In the genomic region with DNA sequence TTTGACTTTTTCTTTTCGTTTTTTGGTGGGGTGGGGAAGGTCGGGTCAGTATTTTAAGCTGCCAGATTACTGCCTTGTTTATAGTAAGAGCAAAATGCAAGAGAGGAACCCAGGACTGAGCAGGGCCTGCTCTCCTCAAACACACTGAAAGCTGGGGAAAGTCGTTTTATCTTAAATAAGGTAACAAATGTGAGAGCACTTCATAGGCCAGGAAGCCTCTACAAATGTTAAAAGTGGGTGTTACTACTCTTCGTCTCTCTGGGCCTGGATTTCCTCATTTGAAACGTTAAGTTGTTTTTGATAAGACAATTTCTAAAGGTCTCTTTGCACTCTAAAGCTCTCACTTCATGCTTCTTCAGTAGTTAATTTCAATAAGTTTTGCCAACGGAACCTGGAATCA, we compare ENCODE assay signal across 29 cellular contexts. TPM values are rescaled to one million over a fixed set of nuclear protein-coding genes. Genes with fewer than 3 reads are reported as not detected.
"Had no signal": no experiment of that assay in that cellular context is flagged by ENCODE, and none has a peak within 500 bp of the region (broad histone marks: within the 10 kb centered on the region; RNA-seq: fewer than 3 reads in every experiment).

No MANE protein-coding gene starts in this region.

- H3K27ac Mint-ChIP-seq: activated B cell treated with CpG ODN at 0.5 μM for 24 hours; activated naive CD8-positive, alpha-beta T cell; activated T-cell treated with anti-CD3 and anti-CD28 coated beads, Interleukin-2, amount 50 U/mL, for 72 hours; nephron; stimulated activated naive B cell treated with anti-CD40 and anti-IgM and Interleukin-4, amounts not matched to agents 10 μg/mL and 1 μg/mL and 100 μg/mL, for 72 hours; T-helper 1 cell treated with Interleukin-12 subunit alpha and Interleukin-12 subunit beta and Interleukin-4 antibody, amounts not matched to agents 30 μg/mL and 1 μg/mL, for 36 hours had no signal

- H3K27me3 ChIP-seq: adrenal gland, ascending aorta, brain microvascular endothelial cell, sigmoid colon, upper lobe of left lung had no signal

- H3K4me3 ChIP-seq: adrenal gland, ascending aorta, sigmoid colon, smooth muscle cell, thoracic aorta, upper lobe of left lung had no signal

- H3K9me3 ChIP-seq: adrenal gland, ascending aorta, sigmoid colon, thoracic aorta, upper lobe of left lung had no signal

- H3K4me2 ChIP-seq: smooth muscle cell had no signal

- H3K27me3 Mint-ChIP-seq: activated B cell treated with CpG ODN at 0.5 μM for 24 hours; activated naive CD8-positive, alpha-beta T cell; stimulated activated naive B cell treated with anti-CD40 and anti-IgM and Interleukin-4, amounts not matched to agents 10 μg/mL and 1 μg/mL and 100 μg/mL, for 72 hours had no signal

- H3K9me3 Mint-ChIP-seq: activated B cell treated with CpG ODN at 0.5 μM for 24 hours; nephron; stimulated activated naive B cell treated with anti-CD40 and anti-IgM and Interleukin-4, amounts not matched to agents 10 μg/mL and 1 μg/mL and 100 μg/mL, for 72 hours; T-helper 1 cell treated with Interleukin-12 subunit alpha and Interleukin-12 subunit beta and Interleukin-4 antibody, amounts not matched to agents 30 μg/mL and 1 μg/mL, for 36 hours had no signal

- H3K36me3 Mint-ChIP-seq: activated naive CD8-positive, alpha-beta T cell had no signal

- H3K4me3 Mint-ChIP-seq: activated B cell treated with CpG ODN at 0.5 μM for 24 hours; activated naive CD8-positive, alpha-beta T cell; activated T-cell treated with anti-CD3 and anti-CD28 coated beads, Interleukin-2, amount 50 U/mL, for 72 hours; nephron; stimulated activated naive B cell treated with anti-CD40 and anti-IgM and Interleukin-4, amounts not matched to agents 10 μg/mL and 1 μg/mL and 100 μg/mL, for 72 hours; T-helper 1 cell treated with Interleukin-12 subunit alpha and Interleukin-12 subunit beta and Interleukin-4 antibody, amounts not matched to agents 30 μg/mL and 1 μg/mL, for 36 hours had no signal

- DNase-seq: activated B cell treated with CpG ODN at 0.5 μM for 24 hours; activated CD4-positive, alpha-beta T cell treated with anti-CD3 and anti-CD28 coated beads for 4 hours; activated CD4-positive, alpha-beta T cell treated with anti-CD3 and anti-CD28 coated beads, Interleukin-2, amount 50 U/mL, for 48 hours; activated CD8-positive, alpha-beta memory T cell treated with anti-CD3 and anti-CD28 coated beads, Interleukin-2, amount 50 U/mL, for 48 hours; activated effector memory CD4-positive, alpha-beta T cell treated with anti-CD3 and anti-CD28 coated beads, Interleukin-2, amount 50 U/mL, for 16 hours; activated T-cell treated with anti-CD3 and anti-CD28 coated beads, Interleukin-2, amount 50 U/mL, for 72 hours; adrenal gland; brain microvascular endothelial cell; central memory CD4-positive, alpha-beta T cell; effector memory CD4-positive, alpha-beta T cell; foreskin melanocyte; kidney; midbrain; sigmoid colon; stimulated activated CD4-positive, alpha-beta T cell treated with anti-CD3 and anti-CD28 coated beads, Interleukin-15, amount 100 ng/mL, for 24 hours; stimulated activated CD8-positive, alpha-beta memory T cell treated with anti-CD3 and anti-CD28 coated beads, Interleukin-4, amount 100 ng/mL, for 48 hours; stimulated activated naive B cell treated with anti-CD40 and anti-IgM and Interleukin-4, amounts not matched to agents 10 μg/mL and 1 μg/mL and 100 μg/mL, for 72 hours; T1000; upper lobe of left lung had no signal

- H3K4me1 Mint-ChIP-seq: activated B cell treated with CpG ODN at 0.5 μM for 24 hours had no signal

- H3K27ac ChIP-seq: adrenal gland, ascending aorta, brain microvascular endothelial cell, sigmoid colon, thoracic aorta had no signal

- H3K4me1 ChIP-seq: ascending aorta had no signal

- H3K36me3 ChIP-seq: adrenal gland, ascending aorta, brain microvascular endothelial cell, sigmoid colon, thoracic aorta, upper lobe of left lung had no signal

- ATAC-seq: activated T-cell treated with anti-CD3 and anti-CD28 coated beads, Interleukin-2, amount 50 U/mL, for 72 hours; stimulated activated naive B cell treated with anti-CD40 and anti-IgM and Interleukin-4, amounts not matched to agents 10 μg/mL and 1 μg/mL and 100 μg/mL, for 72 hours had no signal

RNA-seq across cellular contexts. Expression of gene PLEKHG7, which starts 33.8 kb away (rescaled TPM):
- total RNA-seq: activated CD8-positive, alpha-beta memory T cell treated with anti-CD3 and anti-CD28 coated beads for 36 hours; activated T-cell treated with anti-CD3 and anti-CD28 coated beads, Interleukin-2, amount 50 U/mL, for 72 hours; adrenal gland; ascending aorta; dermis microvascular lymphatic vessel endothelial cell; lung microvascular endothelial cell; posterior vena cava; smooth muscle cell; thoracic aorta had no signal
- polyA plus RNA-seq: adrenal gland, smooth muscle cell had no signal
